8 cellular contexts compared by ENCODE assay signal in genomic region chr13:104571161-104571889, GRCh38.
DNase-seq lines count a peak whose midpoint lies in the region; ATAC-seq, FAIRE-seq and TF ChIP-seq lines count a peak whose summit lies in the region.

No MANE protein-coding gene starts in this region.

- H3K9me2 ChIP-seq in GM23338 (ENCODE audit: insufficient read depth): peaks cover 9% of the 10 kb centered on the region; the same call in 1 of the 2 replicates

- no peak overlapping the region for H3K4me3 Mint-ChIP-seq in GM23338
- H3K4me3 Mint-ChIP-seq in activated CD4-positive, alpha-beta T cell treated with anti-CD3 and anti-CD28 coated beads, Interleukin-2, amount 10 ng/mL, durations not matched to agents 24 days and 14 days: no peak overlapping the region

- no peaks in the 10 kb centered on the region for H3K36me3 ChIP-seq in ACC112 (ENCODE audit: insufficient read depth, low read length)
- no peaks in the 10 kb centered on the region for H3K36me3 ChIP-seq in GM23338 (ENCODE audit: insufficient read depth)

- no peak overlapping the region for H3K4me2 ChIP-seq in GM23338

- peak; percentile 95 for ATAC-seq in GM23338

- H3K27me3 ChIP-seq in ACC112 (ENCODE audit: insufficient read depth, low read length): no peaks in the 10 kb centered on the region
- no peaks in the 10 kb centered on the region for H3K27me3 ChIP-seq in GM23338 (ENCODE audit: insufficient read depth)

- DNase-seq in GM23338 (ENCODE audit: low spot score): peak; percentile 79
- DNase-seq in NCI-H82 (lab: John Stamatoyannopoulos, UW): peak; percentile 86
- DNase-seq in dermis microvascular lymphatic vessel endothelial cell (ENCODE audit: low read depth in 2 of 2): peak; percentile 68 to 78
- peak; percentile 86 to 90 for DNase-seq in lower leg skin (ENCODE audit: low spot score in 2 of 2)
- peak; percentile 59 for DNase-seq in urothelium cell line (ENCODE audit: low spot score)
- no peak for DNase-seq in activated CD4-positive, alpha-beta T cell treated with anti-CD3 and anti-CD28 coated beads, Interleukin-2, amount 10 ng/mL, durations not matched to agents 24 days and 14 days
- no peak for DNase-seq in activated T-cell treated with anti-CD3 and anti-CD28 coated beads, Interleukin-2, amount 50 U/mL, for 48 hours

- H3K36me3 Mint-ChIP-seq in GM23338 (ENCODE audit: low read depth): peaks cover 3% of the 10 kb centered on the region; the same call in 1 of the 3 replicates
- H3K36me3 Mint-ChIP-seq in activated CD4-positive, alpha-beta T cell treated with anti-CD3 and anti-CD28 coated beads, Interleukin-2, amount 10 ng/mL, durations not matched to agents 24 days and 14 days (ENCODE audit: low read depth): no peaks in the 10 kb centered on the region

- no peaks in the 10 kb centered on the region; the same call in 1 of the 3 replicates for H3K4me1 Mint-ChIP-seq in GM23338
- H3K4me1 Mint-ChIP-seq in activated CD4-positive, alpha-beta T cell treated with anti-CD3 and anti-CD28 coated beads, Interleukin-2, amount 10 ng/mL, durations not matched to agents 24 days and 14 days: no peaks in the 10 kb centered on the region

- FAIRE-seq in urothelium cell line (lab: Jason Lieb, UNC): no peak

- H3K27ac ChIP-seq in ACC112 (ENCODE audit: low read depth, low read length) (no peak overlapping the region), GM23338 (ENCODE audit: low read depth) (no peak overlapping the region)

- no peaks in the 10 kb centered on the region for H4K20me1 ChIP-seq in GM23338 (replicated peaks; ENCODE audit: insufficient read depth)

- no peak overlapping the region for H3K27ac Mint-ChIP-seq in GM23338
- H3K27ac Mint-ChIP-seq in activated CD4-positive, alpha-beta T cell treated with anti-CD3 and anti-CD28 coated beads, Interleukin-2, amount 10 ng/mL, durations not matched to agents 24 days and 14 days: no peak overlapping the region

- 20 to 29% methylated on average over 12 of the region's 12 CpGs for WGBS in lower leg skin, 2 donors

- intact Hi-C loops in lower leg skin (cut with DNase I; ENCODE audit: low total_unique reads): no loop called here
- intact Hi-C loops in activated CD4-positive, alpha-beta T cell treated with anti-CD3 and anti-CD28 coated beads, Interleukin-2, amount 10 ng/mL, durations not matched to agents 24 days and 14 days (cut with micrococcal nuclease): no loop called here

- H3K4me3 ChIP-seq in ACC112 (ENCODE audit: low read depth, low read length): peak overlapping the region; percentile 50; the same call in 1 of the 2 replicates
- H3K4me3 ChIP-seq in GM23338: no peak overlapping the region
- no peak overlapping the region for H3K4me3 ChIP-seq in lower leg skin (ENCODE audit: low read depth, poor library complexity, severe bottlenecking)

- no peaks in the 10 kb centered on the region for H3F3A ChIP-seq in GM23338 (replicated peaks; ENCODE audit: low read depth)

- H3K4me1 ChIP-seq in ACC112 (ENCODE audit: control insufficient read depth, insufficient read depth, low read length, unreplicated experiment) (no peaks in the 10 kb centered on the region), GM23338 (ENCODE audit: insufficient read depth) (no peaks in the 10 kb centered on the region; the same call in 1 of the 2 replicates)

- no peaks in the 10 kb centered on the region for H3K9me3 Mint-ChIP-seq in GM23338
- H3K9me3 Mint-ChIP-seq in activated CD4-positive, alpha-beta T cell treated with anti-CD3 and anti-CD28 coated beads, Interleukin-2, amount 10 ng/mL, durations not matched to agents 24 days and 14 days: no peaks in the 10 kb centered on the region

- H2AFZ ChIP-seq in ACC112 (ENCODE audit: low read length, unreplicated experiment) (no peak overlapping the region), GM23338 (peak overlapping the region; percentile 54; the same call in 1 of the 2 replicates)

- H3K27me3 Mint-ChIP-seq in GM23338 (ENCODE audit: insufficient read depth, low read depth, poor library complexity): no peaks in the 10 kb centered on the region
- no peaks in the 10 kb centered on the region for H3K27me3 Mint-ChIP-seq in activated CD4-positive, alpha-beta T cell treated with anti-CD3 and anti-CD28 coated beads, Interleukin-2, amount 10 ng/mL, durations not matched to agents 24 days and 14 days

- peak; percentile 63 to 89 for TF ChIP-seq CTCF in GM23338 (conservative IDR thresholded peaks at IDR 0.05; ENCODE audit: low read depth in 2 of 2)
- TF ChIP-seq CTCF in lower leg skin (IDR thresholded peaks at IDR 0.05): no peak

- no peaks in the 10 kb centered on the region for H3K79me2 ChIP-seq in ACC112 (ENCODE audit: control insufficient read depth, insufficient read depth, low read length, unreplicated experiment)
- no peaks in the 10 kb centered on the region for H3K79me2 ChIP-seq in GM23338 (replicated peaks; ENCODE audit: insufficient read depth)

- TF ChIP-seq POLR2A in lower leg skin (IDR thresholded peaks at IDR 0.05): no peak

TF ChIP-seq in GM23338, 12 proteins besides CTCF, POLR2A, EP300 and RAD21 (continues in another document):
- no peak for TF ChIP-seq ZNF462 (CRISPR knock-in tag; IDR thresholded peaks at IDR 0.05)
- TF ChIP-seq EZH2phosphoT487 (IDR thresholded peaks at IDR 0.05; ENCODE audit: unreplicated experiment): no peak
- no peak for TF ChIP-seq ETS1 (IDR thresholded peaks at IDR 0.05)
- TF ChIP-seq ZNF331 (CRISPR knock-in tag; IDR thresholded peaks at IDR 0.05; ENCODE audit: low read depth): no peak
- no peak for TF ChIP-seq STAT1 (IDR thresholded peaks at IDR 0.05; ENCODE audit: unreplicated experiment)

Comparison
In these comparisons a context has a peak if more than half of its experiments do, and no peak if none do; other contexts are left out.
1. DNase-seq: peak in GM23338 (single experiment), NCI-H82 (single experiment), dermis microvascular lymphatic vessel endothelial cell (2 of 2), lower leg skin (2 of 2) and urothelium cell line (single experiment); none in activated CD4-positive, alpha-beta T cell treated with anti-CD3 and anti-CD28 coated beads, Interleukin-2, amount 10 ng/mL, durations not matched to agents 24 days and 14 days (single experiment) and activated T-cell treated with anti-CD3 and anti-CD28 coated beads, Interleukin-2, amount 50 U/mL, for 48 hours (0 of 2).
2. CTCF ChIP-seq: peak in GM23338 (2 of 2); none in lower leg skin (0 of 3).